Comparison of ENCODE assay signal across 1 cellular context in genomic region chr19:5479958-5480357, GRCh38.
TF ChIP-seq lines count a peak whose summit lies in the region.

No MANE protein-coding gene starts in this region.

TF ChIP-seq in GM23338, 12 proteins besides CTCF, POLR2A, EP300 and RAD21 (continued from another document):
- no peak for TF ChIP-seq ZNF462 (CRISPR knock-in tag; IDR thresholded peaks at IDR 0.05)
